ENCODE assay signal across 9 cellular contexts in the genomic region with DNA sequence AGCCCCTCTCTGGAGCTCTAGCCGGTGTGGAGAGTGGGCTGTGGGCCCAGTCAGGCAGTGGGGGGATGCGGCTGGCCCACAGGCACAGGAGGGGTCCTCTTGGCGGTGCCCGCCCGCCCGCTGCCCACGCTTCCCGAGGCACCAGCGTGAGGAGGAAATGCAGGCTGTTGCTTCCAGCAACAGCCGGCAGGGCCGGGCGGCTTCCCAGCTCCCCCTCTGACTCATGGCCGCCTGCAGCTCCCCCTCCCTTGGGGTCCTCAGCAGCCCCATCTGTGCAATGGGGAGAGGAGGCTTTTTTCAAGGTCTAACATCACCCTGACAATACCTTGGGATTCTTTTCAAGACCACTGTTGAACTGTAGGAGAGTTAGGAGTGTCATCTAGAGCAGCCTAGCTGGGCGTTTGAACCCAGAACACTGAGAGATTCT. TPM values are rescaled to one million over a fixed set of nuclear protein-coding genes. Genes with fewer than 3 reads are reported as not detected.
DNase-seq lines count a peak whose midpoint lies in the region; ATAC-seq and TF ChIP-seq lines count a peak whose summit lies in the region.
"Had no signal": no experiment of that assay in that cellular context is flagged by ENCODE, and none has a peak within 500 bp of the region (broad histone marks: within the 10 kb centered on the region; RNA-seq: fewer than 3 reads in every experiment).

No MANE protein-coding gene starts in this region.

- ATAC-seq in stimulated activated memory B cell treated with anti-CD40 and anti-IgM and Interleukin-4, amounts not matched to agents 10 μg/mL and 1 μg/mL and 100 μg/mL, for 72 hours, result no peak
- ATAC-seq in HG02610 (IDR thresholded peaks at IDR 0.05; ENCODE audit: unreplicated experiment), result no peak

- H3K36me3 Mint-ChIP-seq in immature natural killer cell, result no peaks in the 10 kb centered on the region
- H3K36me3 Mint-ChIP-seq in stimulated activated memory B cell treated with anti-CD40 and anti-IgM and Interleukin-4, amounts not matched to agents 10 μg/mL and 1 μg/mL and 100 μg/mL, for 72 hours, result no peaks in the 10 kb centered on the region
- H3K36me3 Mint-ChIP-seq: activated naive CD8-positive, alpha-beta T cell treated with anti-CD3 and anti-CD28 coated beads, Interleukin-2, amount 10 ng/mL, durations not matched to agents 7 days and 5 days had no signal

- H3K4me3 Mint-ChIP-seq in immature natural killer cell, result peak overlapping the region; percentile 82 to 87 (median 85)
- peak overlapping the region; percentile 85 for H3K4me3 Mint-ChIP-seq in stimulated activated memory B cell treated with anti-CD40 and anti-IgM and Interleukin-4, amounts not matched to agents 10 μg/mL and 1 μg/mL and 100 μg/mL, for 72 hours
- H3K4me3 Mint-ChIP-seq: activated naive CD8-positive, alpha-beta T cell treated with anti-CD3 and anti-CD28 coated beads, Interleukin-2, amount 10 ng/mL, durations not matched to agents 7 days and 5 days had no signal

- H3K27ac Mint-ChIP-seq in immature natural killer cell, result peak overlapping the region; percentile 81 to 97 (median 94)
- peak overlapping the region; percentile 88 for H3K27ac Mint-ChIP-seq in stimulated activated memory B cell treated with anti-CD40 and anti-IgM and Interleukin-4, amounts not matched to agents 10 μg/mL and 1 μg/mL and 100 μg/mL, for 72 hours
- H3K27ac Mint-ChIP-seq: activated naive CD8-positive, alpha-beta T cell treated with anti-CD3 and anti-CD28 coated beads, Interleukin-2, amount 10 ng/mL, durations not matched to agents 7 days and 5 days had no signal

- H3K4me1 ChIP-seq in adrenal gland (replicated peaks in 1 of 2), result peaks cover 73 to 86% of the 10 kb centered on the region in 2 donors

- H3K27me3 Mint-ChIP-seq in immature natural killer cell (ENCODE audit: low read depth in 3 of 3), result peaks cover 6 to 14% (median 9%) of the 10 kb centered on the region in 3 donors
- H3K27me3 Mint-ChIP-seq in stimulated activated memory B cell treated with anti-CD40 and anti-IgM and Interleukin-4, amounts not matched to agents 10 μg/mL and 1 μg/mL and 100 μg/mL, for 72 hours, result no peaks in the 10 kb centered on the region

- H3K9me3 ChIP-seq in adrenal gland (replicated peaks in 1 of 3), result no peaks in the 10 kb centered on the region

- 43 to 57% (median 47%) methylated on average over 3 to 14 of the region's 14 CpGs for WGBS in adrenal gland, 4 donors

- no peaks in the 10 kb centered on the region for H3K9me3 Mint-ChIP-seq in immature natural killer cell
- no peaks in the 10 kb centered on the region for H3K9me3 Mint-ChIP-seq in stimulated activated memory B cell treated with anti-CD40 and anti-IgM and Interleukin-4, amounts not matched to agents 10 μg/mL and 1 μg/mL and 100 μg/mL, for 72 hours
- H3K9me3 Mint-ChIP-seq: activated naive CD8-positive, alpha-beta T cell treated with anti-CD3 and anti-CD28 coated beads, Interleukin-2, amount 10 ng/mL, durations not matched to agents 7 days and 5 days had no signal

- intact Hi-C loops in adrenal gland (cut with DNase I), result no loop called here

- no peak for DNase-seq in adrenal gland
- no peak for DNase-seq in immature natural killer cell
- no peak for DNase-seq in HCEC 1CT
- DNase-seq in RKO (ENCODE audit: low spot score), result no peak
- DNase-seq in DMS153 treated with DMSO at 0.1 percent for 48 hours (lab: John Stamatoyannopoulos, UW; ENCODE audit: unreplicated experiment), result no peak
- DNase-seq: activated naive CD8-positive, alpha-beta T cell treated with anti-CD3 and anti-CD28 coated beads, Interleukin-2, amount 10 ng/mL, durations not matched to agents 7 days and 5 days had no signal

- no peaks in the 10 kb centered on the region for H3K27me3 ChIP-seq in adrenal gland

- H3K4me1 Mint-ChIP-seq in immature natural killer cell, result peaks cover 90 to 95% of the 10 kb centered on the region in 2 donors
- H3K4me1 Mint-ChIP-seq in stimulated activated memory B cell treated with anti-CD40 and anti-IgM and Interleukin-4, amounts not matched to agents 10 μg/mL and 1 μg/mL and 100 μg/mL, for 72 hours, result peaks cover 95% of the 10 kb centered on the region

- H3K27ac ChIP-seq in adrenal gland, result peak overlapping the region; percentile 74 to 97 (median 88)

- peak in 1 of 6 experiments; percentile 11 for TF ChIP-seq CTCF in adrenal gland (IDR thresholded peaks at IDR 0.05)

- TF ChIP-seq POLR2A in GM15510 (IDR thresholded peaks at IDR 0.05; ENCODE audit: borderline replicate concordance, extremely low read depth, insufficient read length), result peak; percentile 22
- no peak for TF ChIP-seq POLR2A in adrenal gland (IDR thresholded peaks at IDR 0.05)

- no peaks in the 10 kb centered on the region for H3K36me3 ChIP-seq in adrenal gland (replicated peaks in 1 of 2)

- H3K4me3 ChIP-seq in adrenal gland, result no peak overlapping the region

RNA-seq across cellular contexts. Expression of a gene that starts 10.4 kb away (rescaled TPM):
- total RNA-seq in adrenal gland, result 10 to 100 TPM; 33.5 to 79.3 (median 42.4) TPM
- 10 to 100 TPM; 17.7 to 29.8 (median 27.8) TPM for polyA plus RNA-seq in adrenal gland
- 100 to 1,000 TPM; 339 to 410 (median 385) TPM for polyA plus RNA-seq in immature natural killer cell

Comparison
In these comparisons a context has a peak if more than half of its experiments do, and no peak if none do; other contexts are left out.
1. RNA of a gene that starts 10.4 kb away (polyA plus RNA-seq): 339 to 410 TPM in immature natural killer cell; 17.7 to 29.8 TPM in adrenal gland; every median in the first group is over 10 times any median in the second.